In the genomic region with DNA sequence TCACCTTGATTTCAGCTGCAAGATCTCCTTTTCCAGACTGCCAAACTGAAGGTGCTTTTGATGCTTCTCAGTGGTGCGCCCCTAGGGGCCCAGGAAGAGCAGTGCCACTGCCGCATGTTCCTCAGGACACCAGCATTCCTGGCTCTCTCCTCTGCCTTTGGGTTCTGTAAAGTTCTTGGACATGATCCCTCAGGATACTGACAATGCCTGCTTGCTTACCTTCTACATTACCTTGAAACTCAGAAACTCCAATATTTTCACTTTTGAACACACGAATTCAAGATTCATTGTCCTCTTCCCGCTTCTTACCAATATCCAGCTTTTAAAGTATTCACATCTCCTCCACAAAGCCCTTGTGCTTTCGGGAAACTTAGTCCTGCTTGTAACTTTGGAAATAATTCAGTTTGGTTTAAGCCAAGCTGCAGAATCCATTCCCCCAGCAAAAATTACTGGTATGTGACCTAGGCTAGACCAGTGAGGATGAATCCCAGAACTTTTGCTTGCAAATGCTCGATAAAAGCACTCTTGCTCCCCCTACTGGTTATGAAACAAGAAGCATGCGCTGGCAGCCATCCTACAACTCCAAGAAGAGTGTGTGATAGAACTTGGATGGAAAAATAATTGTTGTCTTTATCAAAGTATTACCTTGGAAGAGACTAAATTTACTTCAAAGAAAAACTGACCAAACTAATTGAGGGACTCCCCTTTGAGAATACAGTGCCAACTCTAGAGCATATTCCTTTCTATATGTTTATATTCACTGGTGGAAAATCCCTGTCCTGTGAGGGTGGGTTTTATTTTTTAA, we compare ENCODE assay signal across 8 cellular contexts. TPM values are rescaled to one million over a fixed set of nuclear protein-coding genes. Genes with fewer than 3 reads are reported as not detected.
DNase-seq lines count a peak whose midpoint lies in the region; ATAC-seq and TF ChIP-seq lines count a peak whose summit lies in the region.

No MANE protein-coding gene starts in this region.

- 0 out of 2 replicates have a peak, but pooled peaks cover 4% of the 10 kb centered on the region for H3K27me3 ChIP-seq in HCT116 (ENCODE audit: insufficient read depth, low read length)
- H3K27me3 ChIP-seq in hepatocyte = no peaks in the 10 kb centered on the region

- no peak overlapping the region for H3K27ac ChIP-seq in HCT116 (ENCODE audit: low read depth, low read length)
- H3K27ac ChIP-seq in hepatocyte = no peak overlapping the region

- intact Hi-C loops in HCT116 (cut with micrococcal nuclease) = loop anchor here (5.0 to 10.0 kb wide), 2 partner anchors 390 to 772 kb away; partner anchors contain the start of gene BTBD18

- H3K4me1 ChIP-seq in HCT116 (ENCODE audit: control insufficient read depth in 1 of 2, insufficient read depth in 2 of 2, low read length in 2 of 2) = peaks cover 0 to 8% of the 10 kb centered on the region in 2 experiments; a peak in 3 of 4 replicates
- H3K4me1 ChIP-seq in hepatocyte (ENCODE audit: insufficient read depth) = peaks cover 3% of the 10 kb centered on the region

- peak overlapping the region; percentile 43 for H2AFZ ChIP-seq in HCT116 (ENCODE audit: low read depth, low read length, poor library complexity, severe bottlenecking)
- H2AFZ ChIP-seq in hepatocyte = peak overlapping the region; percentile 38

- TF ChIP-seq CTCF in HCT116 (IDR thresholded peaks at IDR 0.05 in 2 of 3, conservative IDR thresholded peaks at IDR 0.05 in 1 of 3; ENCODE audit: borderline replicate concordance in 1 of 3, insufficient read depth in 1 of 3, low read depth in 2 of 3, low read length in 2 of 3) (peak; percentile 67 to 99 (median 78)), LNCAP (IDR thresholded peaks at IDR 0.05) (peak; percentile 71), hepatocyte (IDR thresholded peaks at IDR 0.05; ENCODE audit: poor library complexity) (peak; percentile 73), retinal pigment epithelial cell (conservative IDR thresholded peaks at IDR 0.05; ENCODE audit: low read depth, low read length) (peak; percentile 99)

- POLR2A ChIA-PET in HCT116 (lab: Charles Lee) = no interaction called here

- CTCF ChIA-PET in HCT116 (lab: Charles Lee) = interaction anchor here (0.9 to 2.3 kb wide), 15 partner anchors 9 to 1179 kb away, joined by 3 to 15 read pairs (median 4); partner anchors contain the start of gene DTX4

- RAD21 ChIA-PET in HCT116 (lab: Charles Lee; ENCODE audit: low non-redundant PET in 1 of 2, low total read pairs in 2 of 2, uncharacterized antibody in 2 of 2, unreplicated experiment in 2 of 2) = no interaction called here

- no TSS peak for BruUV-seq in HCT116 (replicated peaks; lab: Mats Ljungman, UMichigan)

- peak; percentile 64 for TF ChIP-seq RAD21 in HCT116 (IDR thresholded peaks at IDR 0.05; ENCODE audit: low read depth)

- H3K9me2 ChIP-seq in HCT116 (ENCODE audit: insufficient read depth) (no peaks in the 10 kb centered on the region), hepatocyte (replicated peaks; ENCODE audit: insufficient read depth) (no peaks in the 10 kb centered on the region)

- peak; percentile 98 for ATAC-seq in HCT116

- H4K20me1 ChIP-seq in HCT116 (ENCODE audit: insufficient read depth) (no peaks in the 10 kb centered on the region), hepatocyte (ENCODE audit: insufficient read depth, poor library complexity, severe bottlenecking) (no peaks in the 10 kb centered on the region)

- H3K9ac ChIP-seq in HCT116 (ENCODE audit: low read length) = no peak overlapping the region

- H3K79me2 ChIP-seq in HCT116 (ENCODE audit: insufficient read depth, low read length) (no peaks in the 10 kb centered on the region), hepatocyte (no peaks in the 10 kb centered on the region)

- H3K9me3 ChIP-seq in HCT116 (ENCODE audit: control insufficient read depth in 1 of 2, insufficient read depth in 1 of 2, low read depth in 1 of 2, low read length in 2 of 2) = no peaks in the 10 kb centered on the region
- no peaks in the 10 kb centered on the region for H3K9me3 ChIP-seq in hepatocyte (ENCODE audit: low read depth)

- in situ Hi-C loops in SK-MEL-5 (cut with HindIII; ENCODE audit: low pct_unique_long_range_greater_than_20kb, low sequenced_read_pairs) = no loop called here

- H3K36me3 ChIP-seq in HCT116 (ENCODE audit: control insufficient read depth in 1 of 2, insufficient read depth in 2 of 2, low read length in 2 of 2) (no peaks in the 10 kb centered on the region), hepatocyte (replicated peaks; ENCODE audit: insufficient read depth, low read depth) (no peaks in the 10 kb centered on the region)

- TF ChIP-seq POLR2A in HCT116 (IDR thresholded peaks at IDR 0.05; ENCODE audit: borderline replicate concordance, extremely low read depth, insufficient read depth, insufficient read length) = no peak

- WGBS in hepatocyte (ENCODE audit: low lambda C conversion rate, missing lambda C conversion rate) = 18% methylated on average over 7 of the region's 7 CpGs

- peak; percentile 20 to 37 for DNase-seq in SHP77 (lab: John Stamatoyannopoulos, UW)
- no peak for DNase-seq in SHP77 treated with DMSO at 0.1 percent for 48 hours (lab: John Stamatoyannopoulos, UW)
- peak; percentile 71 for DNase-seq in HCT116 (ENCODE audit: low read depth, low spot score)
- DNase-seq in SK-MEL-5 (ENCODE audit: low read depth, low spot score) = peak; percentile 72
- peak in 41 of 58 donors; percentile 3 to 72 (median 32) for DNase-seq in anterior cingulate cortex (lab: John Stamatoyannopoulos, UW)
- DNase-seq in hepatocyte (ENCODE audit: low spot score) = peak; percentile 89
- DNase-seq in retinal pigment epithelial cell (ENCODE audit: low read depth) = peak; percentile 51

- peak overlapping the region in 1 of 2 experiments; percentile 2; a peak in 1 of 4 replicates for H3K4me3 ChIP-seq in HCT116 (replicated peaks in 1 of 2; ENCODE audit: low read depth in 1 of 2, low read length in 2 of 2)
- no peak overlapping the region for H3K4me3 ChIP-seq in hepatocyte
- H3K4me3 ChIP-seq in retinal pigment epithelial cell (ENCODE audit: low read length) = no peak overlapping the region

- peak overlapping the region; percentile 42 for H3K4me2 ChIP-seq in HCT116 (ENCODE audit: low read length)
- peak overlapping the region; percentile 71 for H3K4me2 ChIP-seq in hepatocyte

TF ChIP-seq in HCT116, 20 proteins besides CTCF, POLR2A, EP300 and RAD21 (continues in another document):
- 0 out of 2 replicates have a peak, but pooled peaks have one; percentile 31 for TF ChIP-seq CBX3 (IDR thresholded peaks at IDR 0.05; ENCODE audit: low read depth)
- no peak for TF ChIP-seq CEBPB (IDR thresholded peaks at IDR 0.05; ENCODE audit: low read depth)
- no peak for TF ChIP-seq JUND (IDR thresholded peaks at IDR 0.05)
- TF ChIP-seq EGR1 (IDR thresholded peaks at IDR 0.05; ENCODE audit: low read depth) = no peak
- TF ChIP-seq ATF3 (IDR thresholded peaks at IDR 0.05) = no peak
- TF ChIP-seq ELF1 (IDR thresholded peaks at IDR 0.05; ENCODE audit: borderline replicate concordance, low read depth) = no peak
- no peak for TF ChIP-seq EZH2 (IDR thresholded peaks at IDR 0.05)
- TF ChIP-seq, protein P1, sequence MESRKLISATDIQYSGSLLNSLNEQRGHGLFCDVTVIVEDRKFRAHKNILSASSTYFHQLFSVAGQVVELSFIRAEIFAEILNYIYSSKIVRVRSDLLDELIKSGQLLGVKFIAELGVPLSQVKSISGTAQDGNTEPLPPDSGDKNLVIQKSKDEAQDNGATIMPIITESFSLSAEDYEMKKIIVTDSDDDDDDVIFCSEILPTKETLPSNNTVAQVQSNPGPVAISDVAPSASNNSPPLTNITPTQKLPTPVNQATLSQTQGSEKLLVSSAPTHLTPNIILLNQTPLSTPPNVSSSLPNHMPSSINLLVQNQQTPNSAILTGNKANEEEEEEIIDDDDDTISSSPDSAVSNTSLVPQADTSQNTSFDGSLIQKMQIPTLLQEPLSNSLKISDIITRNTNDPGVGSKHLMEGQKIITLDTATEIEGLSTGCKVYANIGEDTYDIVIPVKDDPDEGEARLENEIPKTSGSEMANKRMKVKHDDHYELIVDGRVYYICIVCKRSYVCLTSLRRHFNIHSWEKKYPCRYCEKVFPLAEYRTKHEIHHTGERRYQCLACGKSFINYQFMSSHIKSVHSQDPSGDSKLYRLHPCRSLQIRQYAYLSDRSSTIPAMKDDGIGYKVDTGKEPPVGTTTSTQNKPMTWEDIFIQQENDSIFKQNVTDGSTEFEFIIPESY (IDR thresholded peaks at IDR 0.05; ENCODE audit: extremely low read depth, insufficient replicate concordance, low read length) = no peak
- no peak for TF ChIP-seq ZNF274 (IDR thresholded peaks at IDR 0.05; ENCODE audit: low read depth, low read length)
- no peak for TF ChIP-seq ZFX (IDR thresholded peaks at IDR 0.05)
- TF ChIP-seq YY1 (IDR thresholded peaks at IDR 0.05; ENCODE audit: extremely low read depth, insufficient replicate concordance, low read depth, low read length) = no peak
- TF ChIP-seq EZH2phosphoT487 (IDR thresholded peaks at IDR 0.05; ENCODE audit: borderline replicate concordance) = no peak
- no peak for TF ChIP-seq SIN3A (IDR thresholded peaks at IDR 0.05; ENCODE audit: low read depth)

RNA-seq across cellular contexts. Expression of gene OR5B21, which starts 16.5 kb away (rescaled TPM):
- total RNA-seq in HCT116 (2021; ENCODE audit: unreplicated experiment) = not detected
- not detected in 2 replicates for polyA plus RNA-seq in HCT116 (2012)
- not detected in 2 replicates for total RNA-seq in SK-MEL-5 (2014; rRNA removed; shearing (Covaris generic))
- not detected in 2 replicates for polyA plus RNA-seq in SK-MEL-5 (2015; cell fraction: cytosol; rRNA removed)
- polyA plus RNA-seq in SK-MEL-5 (2015; cell fraction: nucleus; rRNA removed) = not detected in 2 replicates
- total RNA-seq in hepatocyte = not detected in 2 replicates
- not detected in 2 replicates for polyA plus RNA-seq in hepatocyte

RNA-seq across cellular contexts. Expression of gene LPXN, which starts 51.2 kb away (rescaled TPM):
- total RNA-seq in HCT116 (2021; ENCODE audit: unreplicated experiment) = 3.6 TPM
- 1.2 and 1.4 TPM in 2 replicates for polyA plus RNA-seq in HCT116 (2012)
- 10.3 and 11.4 TPM in 2 replicates for total RNA-seq in SK-MEL-5 (2014; rRNA removed; shearing (Covaris generic))
- 23.6 and 26.3 TPM in 2 replicates for polyA plus RNA-seq in SK-MEL-5 (2015; cell fraction: cytosol; rRNA removed)
- polyA plus RNA-seq in SK-MEL-5 (2015; cell fraction: nucleus; rRNA removed) = 24.3 and 32.9 TPM in 2 replicates
- total RNA-seq in hepatocyte = 3.1 and 3.2 TPM in 2 replicates
- polyA plus RNA-seq in hepatocyte = 2.3 and 3.7 TPM in 2 replicates

RNA-seq across cellular contexts. Expression of gene ZFP91, which starts 54.4 kb away (rescaled TPM):
- total RNA-seq in HCT116 (2021; ENCODE audit: unreplicated experiment) = 58.6 TPM
- polyA plus RNA-seq in HCT116 (2012) = 16.7 and 23.0 TPM in 2 replicates
- total RNA-seq in SK-MEL-5 (2014; rRNA removed; shearing (Covaris generic)) = 57.8 and 58.7 TPM in 2 replicates
- 40.8 and 49.0 TPM in 2 replicates for polyA plus RNA-seq in SK-MEL-5 (2015; cell fraction: cytosol; rRNA removed)
- polyA plus RNA-seq in SK-MEL-5 (2015; cell fraction: nucleus; rRNA removed) = 53.9 and 65.6 TPM in 2 replicates
- total RNA-seq in hepatocyte = 42.0 and 45.9 TPM in 2 replicates
- 13.7 and 15.4 TPM in 2 replicates for polyA plus RNA-seq in hepatocyte
